ENCODE assay signal across 11 cellular contexts in genomic region chr14:99260652-99261551, GRCh38. TPM values are rescaled to one million over a fixed set of nuclear protein-coding genes. Genes with fewer than 3 reads are reported as not detected.
DNase-seq lines count a peak whose midpoint lies in the region; FAIRE-seq and TF ChIP-seq lines count a peak whose summit lies in the region.
"Had no signal": no experiment of that assay in that cellular context is flagged by ENCODE, and none has a peak within 500 bp of the region (broad histone marks: within the 10 kb centered on the region; RNA-seq: fewer than 3 reads in every experiment).

No MANE protein-coding gene starts in this region.

- peak; percentile 57 for FAIRE-seq in keratinocyte (lab: Jason Lieb, UNC)
- FAIRE-seq in kidney (lab: Jason Lieb, UNC): no peak

- H3K36me3 ChIP-seq in A673 (ENCODE audit: insufficient read depth, low read length, poor library complexity, severe bottlenecking) (peaks cover 64% of the 10 kb centered on the region), keratinocyte (ENCODE audit: control insufficient read depth in 2 of 2, extremely low read depth in 1 of 2, insufficient read depth in 2 of 2, low read length in 2 of 2) (peaks cover 5 to 19% of the 10 kb centered on the region in 2 experiments), kidney (ENCODE audit: control insufficient read depth in 1 of 2, insufficient read depth in 2 of 2, low read length in 2 of 2) (no peaks in the 10 kb centered on the region)
- H3K36me3 ChIP-seq: ovary had no signal

- H3K27ac ChIP-seq in A673 (ENCODE audit: low read depth, low read length, poor library complexity, severe bottlenecking) (peak overlapping the region; percentile 93), keratinocyte (ENCODE audit: control insufficient read depth, insufficient read depth, low read length) (peak overlapping the region; percentile 95), kidney (ENCODE audit: low read depth in 2 of 2, low read length in 2 of 2) (no peak overlapping the region)
- H3K27ac ChIP-seq: ovary had no signal

- no peaks in the 10 kb centered on the region for H4K20me1 ChIP-seq in keratinocyte (ENCODE audit: control insufficient read depth, extremely low read depth, insufficient read depth, low read length)

- POLR2A ChIA-PET in A673 (lab: Charles Lee; ENCODE audit: low non-redundant PET): no interaction called here

- dilution Hi-C loops in keratinocyte (cut with MboI; ENCODE audit: extremely low pct_ligation_motif_present, low sequenced_read_pairs): no loop called here

- DNase-seq in A673 (ENCODE audit: low spot score): no peak
- peak; percentile 41 for DNase-seq in NCI-H1694 treated with DMSO at 0.1 percent for 48 hours (lab: John Stamatoyannopoulos, UW)
- peak; percentile 86 for DNase-seq in activated effector memory CD4-positive, alpha-beta T cell treated with anti-CD3 and anti-CD28 coated beads, Interleukin-2, amount 50 U/mL, for 16 hours
- no peak for DNase-seq in keratinocyte (ENCODE audit: low read depth, low spot score)
- no peak for DNase-seq in GM20000 (ENCODE audit: low spot score)
- no peak for DNase-seq in NOMO-1 treated with dmso at 0.1 percent for 144 hours (lab: John Stamatoyannopoulos, UW; ENCODE audit: unreplicated experiment)
- DNase-seq in NCI-H510A treated with DMSO at 0.1 percent for 48 hours (lab: John Stamatoyannopoulos, UW): no peak
- DNase-seq in kidney: no peak
- DNase-seq: C1 segment of cervical spinal cord, NCI-H1048, ovary had no signal

- H3K9ac ChIP-seq in keratinocyte (ENCODE audit: control insufficient read depth, extremely low read depth, insufficient read depth, low read length): peak overlapping the region; percentile 90
- H3K9ac ChIP-seq in kidney (ENCODE audit: low read length in 2 of 2): no peak overlapping the region

- H3K27me3 ChIP-seq in A673 (replicated peaks; ENCODE audit: insufficient read depth, low read depth, low read length, poor library complexity) (no peaks in the 10 kb centered on the region), keratinocyte (ENCODE audit: control insufficient read depth, extremely low read depth, insufficient read depth, low read length) (no peaks in the 10 kb centered on the region)
- H3K27me3 ChIP-seq: ovary had no signal

- intact Hi-C loops in A673 (cut with micrococcal nuclease; ENCODE audit: unreplicated experiment) (loop anchor here (10.0 kb wide), 1 partner anchor 336 kb away; no protein-coding TSS in a partner anchor), kidney (cut with DNase I) (no loop called here)

- H3K4me3 ChIP-seq in A673 (ENCODE audit: low read depth, low read length, poor library complexity, severe bottlenecking): peak overlapping the region; percentile 85
- H3K4me3 ChIP-seq in keratinocyte (ENCODE audit: control insufficient read depth in 2 of 3, extremely low read depth in 1 of 3, insufficient read depth in 2 of 3, low read depth in 1 of 3, low read length in 3 of 3): peak overlapping the region; percentile 23 to 89 (median 75)
- no peak overlapping the region for H3K4me3 ChIP-seq in kidney (ENCODE audit: low read length in 2 of 2)
- H3K4me3 ChIP-seq: ovary had no signal

- peak overlapping the region; percentile 37 for H2AFZ ChIP-seq in keratinocyte (ENCODE audit: control insufficient read depth, low read length)

- H3K79me2 ChIP-seq in keratinocyte (ENCODE audit: control insufficient read depth, insufficient read depth, low read length): peaks cover 100% of the 10 kb centered on the region

- no peak for TF ChIP-seq CTCF in A673 (conservative IDR thresholded peaks at IDR 0.05; ENCODE audit: low read depth, low read length)
- peak; percentile 18 to 42 (median 21) for TF ChIP-seq CTCF in keratinocyte (optimal IDR thresholded peaks at IDR 0.05 in 1 of 3, IDR thresholded peaks at IDR 0.05 in 1 of 3, conservative IDR thresholded peaks at IDR 0.05 in 1 of 3; ENCODE audit: extremely low read depth in 1 of 3, insufficient read depth in 2 of 3, low read length in 3 of 3)
- TF ChIP-seq CTCF in GM20000 (IDR thresholded peaks at IDR 0.05; ENCODE audit: extremely low read depth, missing control alignments): no peak
- TF ChIP-seq CTCF in kidney (IDR thresholded peaks at IDR 0.05; ENCODE audit: borderline replicate concordance, extremely low read depth, insufficient read depth): no peak

- H3K9me1 ChIP-seq in keratinocyte (ENCODE audit: control insufficient read depth, extremely low read depth, insufficient read depth, low read length): no peaks in the 10 kb centered on the region

- H3K4me1 ChIP-seq in A673 (ENCODE audit: insufficient read depth, low read length, poor library complexity, severe bottlenecking): peaks cover 94% of the 10 kb centered on the region
- peaks cover 64% of the 10 kb centered on the region for H3K4me1 ChIP-seq in keratinocyte (ENCODE audit: control insufficient read depth, extremely low read depth, insufficient read depth, low read length)
- no peaks in the 10 kb centered on the region for H3K4me1 ChIP-seq in kidney (ENCODE audit: control insufficient read depth in 1 of 2, insufficient read depth in 1 of 2, low read depth in 1 of 2, low read length in 2 of 2)

- BruUV-seq in A673 (replicated peaks; lab: Mats Ljungman, UMichigan): no TSS peak

- CTCF ChIA-PET in A673 (lab: Charles Lee): no interaction called here

- H3K4me2 ChIP-seq in keratinocyte (ENCODE audit: control insufficient read depth, extremely low read depth, insufficient read depth, low read depth, low read length): peak overlapping the region; percentile 100

- no peaks in the 10 kb centered on the region for H3K9me3 ChIP-seq in A673 (ENCODE audit: low read depth, low read length, poor library complexity, severe bottlenecking)
- H3K9me3 ChIP-seq in keratinocyte (ENCODE audit: control insufficient read depth, low read depth, low read length): no peaks in the 10 kb centered on the region
- no peaks in the 10 kb centered on the region for H3K9me3 ChIP-seq in kidney (ENCODE audit: control insufficient read depth in 1 of 2, low read length in 2 of 2)
- H3K9me3 ChIP-seq: ovary had no signal

RNA-seq across cellular contexts. Expression of gene BCL11B, which starts 11.1 kb away (rescaled TPM):
- total RNA-seq in A673 (2021) (80.6 and 81.3 TPM in 2 replicates), kidney (3.3 TPM)
- polyA plus RNA-seq in keratinocyte (3.6 to 6.4 TPM (median 5.2 TPM) in 3 replicates), kidney (ENCODE audit: insufficient read depth, low read depth, low replicate concordance) (0.13 TPM)
- polyA plus RNA-seq in keratinocyte (2011; ENCODE audit: low read depth): 2.3 TPM
- polyA plus RNA-seq in keratinocyte (2011; cell fraction: cytosol; rRNA removed): 2.6 and 3.0 TPM in 2 replicates
- 10.9 and 11.1 TPM in 2 replicates for polyA plus RNA-seq in keratinocyte (2011; cell fraction: nucleus; rRNA removed)
- polyA plus RNA-seq in keratinocyte (2012; ENCODE audit: low replicate concordance): 3.9 and 7.8 TPM in 2 replicates
- 6.5 to 9.3 TPM (median 8.7 TPM) in 3 replicates for polyA minus RNA-seq in keratinocyte
- polyA minus RNA-seq in keratinocyte (2011; cell fraction: cytosol; rRNA and poly(A)+ RNA removed): 9.4 TPM
- 17.1 and 20.4 TPM in 2 replicates for polyA minus RNA-seq in keratinocyte (2011; cell fraction: nucleus; rRNA and poly(A)+ RNA removed)

Comparison
In these comparisons a context has a peak if more than half of its experiments do, and no peak if none do; other contexts are left out.
1. DNase-seq: peak in NCI-H1694 treated with DMSO at 0.1 percent for 48 hours (single experiment) and activated effector memory CD4-positive, alpha-beta T cell treated with anti-CD3 and anti-CD28 coated beads, Interleukin-2, amount 50 U/mL, for 16 hours (single experiment); none in A673 (single experiment), keratinocyte (single experiment), GM20000 (single experiment), NOMO-1 treated with dmso at 0.1 percent for 144 hours (single experiment), NCI-H510A treated with DMSO at 0.1 percent for 48 hours (single experiment) and kidney (single experiment).
2. H3K27ac ChIP-seq: peak in A673 (single experiment) and keratinocyte (single experiment); none in kidney (0 of 2).
3. H3K4me3 ChIP-seq: peak in A673 (single experiment) and keratinocyte (3 of 3); none in kidney (0 of 2).
4. CTCF ChIP-seq: peak in keratinocyte (3 of 3); none in A673 (single experiment), GM20000 (single experiment) and kidney (single experiment).
5. RNA of gene BCL11B, which starts 11.1 kb away (total RNA-seq): 80.6 to 81.3 TPM in A673; 3.3 TPM in kidney (single experiment); every median in the first group is over 10 times any median in the second.